ENCODE assay signal across 8 cellular contexts in genomic region chr19:12801466-12802266, GRCh38. TPM values are rescaled to one million over a fixed set of nuclear protein-coding genes. Genes with fewer than 3 reads are reported as not detected.
DNase-seq lines count a peak whose midpoint lies in the region; ATAC-seq, FAIRE-seq and TF ChIP-seq lines count a peak whose summit lies in the region.

PRDX2 (minus strand) TSS chr19:12801800; CDS start chr19:12801261, 539 bp downstream.
THSD8 (plus strand) TSS chr19:12802069; CDS start chr19:12802072, 3 bp downstream.

- H3K36me3 ChIP-seq in ACC112 (ENCODE audit: insufficient read depth, low read length) (no peaks in the 10 kb centered on the region), kidney (ENCODE audit: control insufficient read depth in 1 of 2, insufficient read depth in 2 of 2, low read length in 2 of 2) (peaks cover 2 to 9% of the 10 kb centered on the region in 2 donors)

- DNase-seq in GM20000 (ENCODE audit: low spot score): peak; percentile 87
- peak; percentile 64 for DNase-seq in NCI-H2171 (lab: John Stamatoyannopoulos, UW)
- peak; percentile 84 for DNase-seq in cerebellar cortex (ENCODE audit: low spot score)
- peak; percentile 92 for DNase-seq in kidney
- DNase-seq in stimulated activated CD4-positive, alpha-beta T cell treated with anti-CD3 and anti-CD28 coated beads, Interleukin-12 subunit alpha, Interleukin-12 subunit beta, amount 100 ng/mL, for 24 hours (ENCODE audit: low read depth in 2 of 2): peak; percentile 60 to 73
- DNase-seq in DMS114 treated with DMSO at 0.1 percent for 48 hours (lab: John Stamatoyannopoulos, UW; ENCODE audit: unreplicated experiment): no peak

- H3K27ac ChIP-seq in ACC112 (ENCODE audit: low read depth, low read length): no peak within 1 kb of the TSS
- peak within 1 kb of the TSS; percentile 80 to 87 for H3K27ac ChIP-seq in kidney (ENCODE audit: low read depth in 2 of 2, low read length in 2 of 2)

- H3K79me2 ChIP-seq in ACC112 (ENCODE audit: control insufficient read depth, insufficient read depth, low read length, unreplicated experiment): peaks cover 14% of the 10 kb centered on the region

- intact Hi-C loops in kidney (cut with DNase I): no loop called here

- no peaks in the 10 kb centered on the region for H3K27me3 ChIP-seq in ACC112 (ENCODE audit: insufficient read depth, low read length)

- H2AFZ ChIP-seq in ACC112 (ENCODE audit: low read length, unreplicated experiment): peak within 1 kb of the TSS; percentile 87

- ATAC-seq in activated CD4-positive, CD25-positive, alpha-beta regulatory T cell treated with anti-CD3 and anti-CD28 coated beads, Interleukin-2, amount 50 U/mL, for 24 hours: peak; percentile 69 to 75

- no peaks in the 10 kb centered on the region for H3K9me3 ChIP-seq in kidney (ENCODE audit: control insufficient read depth in 1 of 2, low read length in 2 of 2)

- H3K9ac ChIP-seq in kidney (ENCODE audit: low read length in 2 of 2): peak within 1 kb of the TSS; percentile 91 to 98

- H3K4me3 ChIP-seq in ACC112 (ENCODE audit: low read depth, low read length) (peak within 1 kb of the TSS; percentile 98), kidney (ENCODE audit: low read length in 2 of 2) (peak within 1 kb of the TSS; percentile 90 to 93)

- peaks cover 5% of the 10 kb centered on the region for H3K4me1 ChIP-seq in ACC112 (ENCODE audit: control insufficient read depth, insufficient read depth, low read length, unreplicated experiment)
- peaks cover 10 to 17% of the 10 kb centered on the region in 2 donors for H3K4me1 ChIP-seq in kidney (ENCODE audit: control insufficient read depth in 1 of 2, insufficient read depth in 1 of 2, low read depth in 1 of 2, low read length in 2 of 2)

- TF ChIP-seq CTCF in GM20000 (IDR thresholded peaks at IDR 0.05; ENCODE audit: extremely low read depth, missing control alignments) (no peak), kidney (IDR thresholded peaks at IDR 0.05; ENCODE audit: borderline replicate concordance, extremely low read depth, insufficient read depth) (peak; percentile 18)

- FAIRE-seq in kidney (lab: Jason Lieb, UNC): no peak

RNA-seq across cellular contexts. Expression of gene PRDX2, which starts in this region (rescaled TPM):
- total RNA-seq in kidney: 171 TPM
- polyA plus RNA-seq in kidney (ENCODE audit: insufficient read depth, low read depth, low replicate concordance): 664 TPM

RNA-seq across cellular contexts. Expression of gene THSD8, which starts in this region (rescaled TPM):
- 3.2 TPM for total RNA-seq in kidney
- polyA plus RNA-seq in kidney (ENCODE audit: insufficient read depth, low read depth, low replicate concordance): 10.0 TPM
